Comparison of ENCODE assay signal across 11 cellular contexts in the genomic region with DNA sequence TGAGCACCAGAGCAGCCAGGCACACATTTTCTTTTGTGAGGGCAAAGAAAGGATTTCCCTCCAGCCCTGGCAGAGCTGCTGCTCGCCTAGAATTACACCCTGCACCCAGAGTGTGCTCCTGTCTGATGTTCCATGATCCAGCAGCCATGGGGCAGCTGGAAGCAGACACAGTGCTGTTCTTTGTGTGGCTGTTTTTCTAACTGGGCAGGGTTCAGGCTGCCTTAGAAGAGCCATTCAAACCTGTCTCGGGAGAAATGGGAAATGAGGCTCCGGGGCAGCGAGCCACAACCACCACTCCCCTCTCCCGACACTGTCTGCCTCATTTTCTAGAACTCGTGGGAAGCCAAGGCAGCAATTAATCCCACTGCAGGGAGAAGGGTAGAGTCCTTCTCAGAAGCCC. TPM values are rescaled to one million over a fixed set of nuclear protein-coding genes. Genes with fewer than 3 reads are reported as not detected.
DNase-seq lines count a peak whose midpoint lies in the region; ATAC-seq, FAIRE-seq and TF ChIP-seq lines count a peak whose summit lies in the region.
"Had no signal": no experiment of that assay in that cellular context is flagged by ENCODE, and none has a peak within 500 bp of the region (broad histone marks: within the 10 kb centered on the region; RNA-seq: fewer than 3 reads in every experiment).

No MANE protein-coding gene starts in this region.

- peaks cover 2% of the 10 kb centered on the region for H3K79me1 ChIP-seq in neuronal stem cell (ENCODE audit: low read depth, low read length)
- peaks cover 31% of the 10 kb centered on the region for H3K79me1 ChIP-seq in mesenchymal stem cell (replicated peaks; ENCODE audit: low read length, poor library complexity, severe bottlenecking)

- DNase-seq in Ammon's horn (ENCODE audit: low spot score) (peak; percentile 94), NCI-H69 (lab: John Stamatoyannopoulos, UW) (peak; percentile 62), neuronal stem cell (ENCODE audit: low spot score) (no peak), mesenteric fat pad (ENCODE audit: low spot score) (no peak), urothelium cell line (ENCODE audit: low spot score) (no peak), NCI-H1417 treated with DMSO at 0.1 percent for 48 hours (lab: John Stamatoyannopoulos, UW) (no peak), mesenchymal stem cell (no peak)
- DNase-seq: NCI-H2081, SK-N-SH had no signal

- H3K4me3 ChIP-seq in gastroesophageal sphincter: no peak overlapping the region
- no peak overlapping the region for H3K4me3 ChIP-seq in neuronal stem cell (ENCODE audit: low read length in 2 of 2)
- no peak overlapping the region for H3K4me3 ChIP-seq in mesenchymal stem cell (ENCODE audit: insufficient read depth in 1 of 2, low read depth in 1 of 2, low read length in 2 of 2)

- H3K14ac ChIP-seq in neuronal stem cell (ENCODE audit: low read length) (no peak overlapping the region), mesenchymal stem cell (ENCODE audit: low read length in 2 of 2) (no peak overlapping the region)

- H3K27me3 ChIP-seq in gastroesophageal sphincter (no peaks in the 10 kb centered on the region), neuronal stem cell (ENCODE audit: control insufficient read depth in 3 of 3, insufficient read depth in 3 of 3, low read depth in 1 of 3, low read length in 3 of 3) (no peaks in the 10 kb centered on the region), mesenchymal stem cell (ENCODE audit: control insufficient read depth in 1 of 2, insufficient read depth in 1 of 2, low read length in 2 of 2) (no peaks in the 10 kb centered on the region)

- H3K27ac ChIP-seq in gastroesophageal sphincter: peak overlapping the region in 3 of 4 donors; percentile 21 to 67 (median 55)
- no peak overlapping the region for H3K27ac ChIP-seq in neuronal stem cell (replicated peaks; ENCODE audit: low read length)
- H3K27ac ChIP-seq in mesenchymal stem cell (ENCODE audit: low read length, poor library complexity, severe bottlenecking): no peak overlapping the region

- H2BK15ac ChIP-seq in neuronal stem cell (ENCODE audit: low read length) (no peak overlapping the region), mesenchymal stem cell (ENCODE audit: low read depth, poor library complexity, severe bottlenecking) (no peak overlapping the region)

- H2AFZ ChIP-seq in neuronal stem cell (ENCODE audit: low read length) (no peak overlapping the region), mesenchymal stem cell (ENCODE audit: low read depth, low read length) (no peak overlapping the region)

- WGBS in gastroesophageal sphincter (ENCODE audit: low coverage in 1 of 2), 2 donors: 20% methylated on average over 1 of the region's 6 CpGs
- no CpG with 5 or more reads among the region's 6 CpGs for WGBS in neuronal stem cell (ENCODE audit: extremely low coverage in 2 of 2, insufficient read length in 2 of 2, insufficient replicate concordance in 1 of 2), 2 donors
- 82% methylated on average over 6 of the region's 6 CpGs for WGBS in mesenchymal stem cell

- no peak overlapping the region for H2BK120ac ChIP-seq in neuronal stem cell (ENCODE audit: low read depth, low read length)
- no peak overlapping the region for H2BK120ac ChIP-seq in mesenchymal stem cell (ENCODE audit: low read depth, low read length)

- no peak for TF ChIP-seq EP300 in gastroesophageal sphincter (IDR thresholded peaks at IDR 0.05)

- H2BK5ac ChIP-seq in neuronal stem cell (ENCODE audit: low read length): no peak overlapping the region
- no peak overlapping the region for H2BK5ac ChIP-seq in mesenchymal stem cell (ENCODE audit: low read depth, low read length, poor library complexity, severe bottlenecking)

- FAIRE-seq in urothelium cell line (lab: Jason Lieb, UNC): no peak
- FAIRE-seq: GM12892 had no signal

- H3K4me1 ChIP-seq in gastroesophageal sphincter (peaks cover 0 to 43% (median 3%) of the 10 kb centered on the region in 3 donors), neuronal stem cell (ENCODE audit: control insufficient read depth in 2 of 2, insufficient read depth in 1 of 2, low read depth in 1 of 2, low read length in 2 of 2) (peaks cover 9 to 11% of the 10 kb centered on the region in 2 donors), mesenchymal stem cell (ENCODE audit: control insufficient read depth, insufficient read depth, low read depth, low read length) (peaks cover 5% of the 10 kb centered on the region)

- H3K9me3 ChIP-seq in gastroesophageal sphincter: peaks cover 0 to 10% (median 0%) of the 10 kb centered on the region in 3 donors
- H3K9me3 ChIP-seq in neuronal stem cell (replicated peaks in 1 of 2; ENCODE audit: control insufficient read depth in 2 of 2, insufficient read depth in 1 of 2, low read depth in 1 of 2, low read length in 2 of 2): peaks cover 8 to 17% of the 10 kb centered on the region in 2 donors
- peaks cover 18% of the 10 kb centered on the region for H3K9me3 ChIP-seq in mesenchymal stem cell (ENCODE audit: control insufficient read depth, low read length)

- H3K4me2 ChIP-seq in neuronal stem cell (ENCODE audit: insufficient read depth, low read length, poor library complexity, severe bottlenecking) (no peak overlapping the region), mesenchymal stem cell (ENCODE audit: low read length, poor library complexity, severe bottlenecking) (no peak overlapping the region)
- H3K4me2 ChIP-seq: SK-N-SH had no signal

- H3K36me3 ChIP-seq in gastroesophageal sphincter: peaks cover 0 to 38% of the 10 kb centered on the region in 2 donors
- peaks cover 10 to 28% of the 10 kb centered on the region in 2 donors for H3K36me3 ChIP-seq in neuronal stem cell (replicated peaks in 1 of 2; ENCODE audit: control insufficient read depth in 2 of 2, insufficient read depth in 2 of 2, low read length in 2 of 2)
- peaks cover 40 to 42% of the 10 kb centered on the region in 2 experiments for H3K36me3 ChIP-seq in mesenchymal stem cell (ENCODE audit: control insufficient read depth in 1 of 2, insufficient read depth in 2 of 2, low read depth in 1 of 2, low read length in 2 of 2)

- H4K91ac ChIP-seq in neuronal stem cell (ENCODE audit: low read depth, low read length, poor library complexity): no peak overlapping the region
- no peak overlapping the region for H4K91ac ChIP-seq in mesenchymal stem cell (ENCODE audit: low read length)

- H3K23ac ChIP-seq in neuronal stem cell (ENCODE audit: low read depth, low read length, poor library complexity) (no peak overlapping the region), mesenchymal stem cell (ENCODE audit: low read length in 2 of 2) (no peak overlapping the region)

- H3K18ac ChIP-seq in neuronal stem cell (ENCODE audit: low read length) (peak overlapping the region; percentile 54), mesenchymal stem cell (ENCODE audit: low read depth in 1 of 2, low read length in 2 of 2) (no peak overlapping the region)

- H4K8ac ChIP-seq in neuronal stem cell (ENCODE audit: low read depth, low read length): no peak overlapping the region
- no peak overlapping the region for H4K8ac ChIP-seq in mesenchymal stem cell (ENCODE audit: low read length)

- no peak overlapping the region for H2BK12ac ChIP-seq in neuronal stem cell (ENCODE audit: low read length)
- H2BK12ac ChIP-seq in mesenchymal stem cell (ENCODE audit: low read length in 2 of 2): no peak overlapping the region

- TF ChIP-seq CTCF in gastroesophageal sphincter (IDR thresholded peaks at IDR 0.05): no peak

- no peak overlapping the region for H3K9ac ChIP-seq in neuronal stem cell (ENCODE audit: low read depth, low read length, poor library complexity)
- no peak overlapping the region for H3K9ac ChIP-seq in mesenchymal stem cell (ENCODE audit: low read length)
- H3K9ac ChIP-seq: SK-N-SH had no signal

- peak overlapping the region; percentile 24 for H2AK5ac ChIP-seq in neuronal stem cell (ENCODE audit: low read depth, low read length)
- no peak overlapping the region for H2AK5ac ChIP-seq in mesenchymal stem cell (ENCODE audit: low read length, severe bottlenecking)

- H3K4ac ChIP-seq in neuronal stem cell (ENCODE audit: low read length): no peak overlapping the region
- no peak overlapping the region for H3K4ac ChIP-seq in mesenchymal stem cell (ENCODE audit: low read depth in 1 of 2, low read length in 2 of 2)

- peak; percentile 52 for ATAC-seq in gastroesophageal sphincter

- no peak for TF ChIP-seq POLR2A in gastroesophageal sphincter (IDR thresholded peaks at IDR 0.05)

RNA-seq across cellular contexts. Expression of a gene that starts 28.9 kb away (rescaled TPM):
- total RNA-seq in gastroesophageal sphincter: 10 to 100 TPM; 31.6 to 95.0 (median 44.5) TPM
- 85.6 TPM for polyA plus RNA-seq in neuronal stem cell (2013, experiment 1 of 2)
- polyA plus RNA-seq in neuronal stem cell (2013, experiment 2 of 2): 87.4 TPM
- total RNA-seq in mesenteric fat pad: 191 TPM
- 137 TPM for polyA plus RNA-seq in mesenchymal stem cell (2013, experiment 1 of 2)
- 138 TPM for polyA plus RNA-seq in mesenchymal stem cell (2013, experiment 2 of 2)

Comparison
In these comparisons a context has a peak if more than half of its experiments do, and no peak if none do; other contexts are left out.
1. DNase-seq: peak in Ammon's horn (single experiment) and NCI-H69 (single experiment); none in neuronal stem cell (single experiment), mesenteric fat pad (single experiment), urothelium cell line (single experiment), NCI-H1417 treated with DMSO at 0.1 percent for 48 hours (single experiment) and mesenchymal stem cell (single experiment).
2. H3K27ac ChIP-seq: peak in gastroesophageal sphincter (3 of 4); none in neuronal stem cell (single experiment) and mesenchymal stem cell (single experiment).